20 cellular contexts compared by ENCODE assay signal in genomic region chr16:1541293-1542165, GRCh38. TPM values are rescaled to one million over a fixed set of nuclear protein-coding genes. Genes with fewer than 3 reads are reported as not detected.
DNase-seq lines count a peak whose midpoint lies in the region; ATAC-seq and TF ChIP-seq lines count a peak whose summit lies in the region.
"Had no signal": no experiment of that assay in that cellular context is flagged by ENCODE, and none has a peak within 500 bp of the region (broad histone marks: within the 10 kb centered on the region; RNA-seq: fewer than 3 reads in every experiment).

No MANE protein-coding gene starts in this region.

- no peak for TF ChIP-seq CTCF in GM20000 (IDR thresholded peaks at IDR 0.05; ENCODE audit: extremely low read depth, missing control alignments)
- no peak for TF ChIP-seq CTCF in RWPE1 (conservative IDR thresholded peaks at IDR 0.05; ENCODE audit: low read depth)
- no peak for TF ChIP-seq CTCF in sigmoid colon (IDR thresholded peaks at IDR 0.05)
- no peak for TF ChIP-seq CTCF in type B pancreatic cell (conservative IDR thresholded peaks at IDR 0.05)

- CTCF ChIA-PET in RWPE1 (lab: Yijun Ruan, JAX): interaction anchor here (0.6 to 0.7 kb wide), 3 partner anchors 25 to 865 kb away, joined by 3 to 7 read pairs (median 3); no protein-coding TSS in a partner anchor

- POLR2A ChIA-PET in RWPE1 (lab: Yijun Ruan, JAX; ENCODE audit: low non-redundant PET): no interaction called here

- H3K27ac ChIP-seq in RWPE1: peak overlapping the region; percentile 86
- H3K27ac ChIP-seq in sigmoid colon: peak overlapping the region; percentile 76 to 85 (median 84)
- H3K27ac ChIP-seq: KMS-11, ovary, VCaP had no signal

- H3K9me3 ChIP-seq in sigmoid colon: no peaks in the 10 kb centered on the region
- H3K9me3 ChIP-seq: ovary had no signal

- no peaks in the 10 kb centered on the region for H3K27me3 ChIP-seq in sigmoid colon
- H3K27me3 ChIP-seq: ovary had no signal

- peaks cover 13% of the 10 kb centered on the region for H3K27me3 Mint-ChIP-seq in dendritic cell treated with granulocyte-macrophage colony-stimulating factor and Interleukin-4, amounts not matched to agents 40 ng/mL and 50 ng/mL, for 4 days
- H3K27me3 Mint-ChIP-seq in type B pancreatic cell: no peaks in the 10 kb centered on the region
- H3K27me3 Mint-ChIP-seq: brain had no signal

- peaks cover 35% of the 10 kb centered on the region for H3K4me1 Mint-ChIP-seq in dendritic cell treated with granulocyte-macrophage colony-stimulating factor and Interleukin-4, amounts not matched to agents 40 ng/mL and 50 ng/mL, for 4 days (ENCODE audit: low read depth)
- H3K4me1 Mint-ChIP-seq in type B pancreatic cell (ENCODE audit: unreplicated experiment): peaks cover 16% of the 10 kb centered on the region

- no peak overlapping the region for H3K4me3 ChIP-seq in sigmoid colon
- H3K4me3 ChIP-seq: lung, ovary had no signal

- WGBS in sigmoid colon, 2 donors: 91 to 94% methylated on average over 41 of the region's 41 CpGs

- no peaks in the 10 kb centered on the region for H3K9me3 Mint-ChIP-seq in dendritic cell treated with granulocyte-macrophage colony-stimulating factor and Interleukin-4, amounts not matched to agents 40 ng/mL and 50 ng/mL, for 4 days
- no peaks in the 10 kb centered on the region for H3K9me3 Mint-ChIP-seq in type B pancreatic cell
- H3K9me3 Mint-ChIP-seq: brain had no signal

- H3K27ac Mint-ChIP-seq in dendritic cell treated with granulocyte-macrophage colony-stimulating factor and Interleukin-4, amounts not matched to agents 40 ng/mL and 50 ng/mL, for 4 days: peak overlapping the region; percentile 87
- H3K27ac Mint-ChIP-seq in type B pancreatic cell: no peak overlapping the region

- no peak overlapping the region for H3K4me3 Mint-ChIP-seq in dendritic cell treated with granulocyte-macrophage colony-stimulating factor and Interleukin-4, amounts not matched to agents 40 ng/mL and 50 ng/mL, for 4 days
- no peak overlapping the region for H3K4me3 Mint-ChIP-seq in type B pancreatic cell
- H3K4me3 Mint-ChIP-seq: brain had no signal

- peaks cover 14 to 66% (median 40%) of the 10 kb centered on the region in 4 donors for H3K36me3 ChIP-seq in sigmoid colon
- H3K36me3 ChIP-seq: ovary had no signal

- peaks cover 0 to 71% (median 57%) of the 10 kb centered on the region in 4 donors for H3K4me1 ChIP-seq in sigmoid colon

- no peak for TF ChIP-seq POLR2A in sigmoid colon (IDR thresholded peaks at IDR 0.05)

- ATAC-seq in HG02870 (IDR thresholded peaks at IDR 0.05; ENCODE audit: unreplicated experiment): no peak
- ATAC-seq: sciatic nerve had no signal

- TF ChIP-seq EP300 in sigmoid colon (IDR thresholded peaks at IDR 0.05): no peak

- intact Hi-C loops in dendritic cell treated with granulocyte-macrophage colony-stimulating factor and Interleukin-4, amounts not matched to agents 40 ng/mL and 50 ng/mL, for 4 days (cut with micrococcal nuclease): no loop called here
- intact Hi-C loops in sigmoid colon (cut with DNase I): no loop called here

- H3K36me3 Mint-ChIP-seq in dendritic cell treated with granulocyte-macrophage colony-stimulating factor and Interleukin-4, amounts not matched to agents 40 ng/mL and 50 ng/mL, for 4 days (ENCODE audit: low read depth): no peaks in the 10 kb centered on the region
- H3K36me3 Mint-ChIP-seq in type B pancreatic cell: peaks cover 6% of the 10 kb centered on the region
- H3K36me3 Mint-ChIP-seq: brain had no signal

- DNase-seq in GM20000 (ENCODE audit: low spot score) (peak; percentile 25), RWPE1 (ENCODE audit: low spot score) (no peak), sigmoid colon (no peak), type B pancreatic cell (ENCODE audit: extremely low spot score, unreplicated experiment) (no peak), RPMI8226 (no peak)
- DNase-seq: activated naive CD4-positive, alpha-beta T cell treated with Interleukin-2 at 50 U/mL for 16 hours; cortex of kidney; NCI-H2107; NCI-H524 treated with DMSO at 0.1 percent for 48 hours; ovary; SHP77 treated with DMSO at 0.1 percent for 48 hours; stimulated activated CD4-positive, alpha-beta T cell treated with anti-CD3 and anti-CD28 coated beads, Interleukin-1b, Interleukin-23, amount 100 ng/mL, for 48 hours; T-helper 1 cell had no signal

RNA-seq across cellular contexts. Expression of gene TMEM204, which starts 8.1 kb away (rescaled TPM):
- total RNA-seq in sigmoid colon (10 to 100 TPM; 38.0 to 46.0 (median 42.3) TPM), type B pancreatic cell (ENCODE audit: low replicate concordance) (1.0 TPM in 1 of 2 replicates, not detected in the other)
- polyA plus RNA-seq in sigmoid colon: 10 to 100 TPM in 2 of 3 donors, 1 to 10 TPM in 1; 2.5 to 16.2 (median 15.7) TPM

RNA-seq across cellular contexts. Expression of gene TELO2, which starts 48.4 kb away (rescaled TPM):
- total RNA-seq in sigmoid colon: 10 to 100 TPM; 12.5 to 31.3 (median 18.1) TPM
- 10 to 100 TPM; 10.4 to 60.3 (median 12.0) TPM for polyA plus RNA-seq in sigmoid colon
- total RNA-seq in type B pancreatic cell (ENCODE audit: low replicate concordance): 39.3 and 65.4 TPM in 2 replicates

RNA-seq across cellular contexts. Expression of gene PTX4, which starts 52.8 kb away (rescaled TPM):
- total RNA-seq in sigmoid colon: not detected
- polyA plus RNA-seq in sigmoid colon: not detected
- total RNA-seq in type B pancreatic cell (ENCODE audit: low replicate concordance): not detected in 2 replicates
- total RNA-seq: sciatic nerve had no signal

Comparison
In these comparisons a context has a peak if more than half of its experiments do, and no peak if none do; other contexts are left out.
1. RNA of gene TMEM204, which starts 8.1 kb away (total RNA-seq): 38.0 to 46.0 TPM in sigmoid colon; 1.0 TPM in type B pancreatic cell; every median in the first group is over 10 times any median in the second.